Comparison of ENCODE assay signal across 8 cellular contexts in the genomic region with DNA sequence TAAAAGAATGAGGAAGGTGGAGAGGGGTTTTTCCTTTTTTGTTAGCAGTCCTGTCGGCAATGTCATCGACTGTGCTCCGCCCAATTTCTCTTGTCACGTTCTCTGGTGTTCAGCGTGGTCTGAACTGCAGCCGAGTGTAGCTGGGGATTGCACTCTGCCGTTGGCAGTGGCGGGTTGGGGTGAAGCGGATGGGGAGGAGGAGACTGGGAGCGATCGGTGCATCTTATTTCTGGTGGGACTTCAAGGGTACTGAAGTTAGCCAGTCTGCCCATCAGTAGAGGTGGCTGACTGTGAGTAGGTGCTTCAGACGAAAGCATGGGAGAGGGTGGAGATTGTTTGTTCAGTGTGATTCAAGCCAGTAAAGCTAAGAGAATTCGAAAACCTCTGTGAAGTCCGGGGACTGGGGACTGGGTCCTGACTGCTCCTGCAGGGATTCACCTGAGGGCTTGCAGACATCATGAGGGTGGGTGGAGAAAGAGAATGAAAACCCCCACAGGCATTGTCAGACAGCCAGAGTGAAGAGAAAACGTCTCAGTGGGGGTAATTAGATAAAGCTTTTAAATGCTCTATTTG. TPM values are rescaled to one million over a fixed set of nuclear protein-coding genes. Genes with fewer than 3 reads are reported as not detected.
DNase-seq lines count a peak whose midpoint lies in the region; ATAC-seq and TF ChIP-seq lines count a peak whose summit lies in the region.

No MANE protein-coding gene starts in this region.

- H3K27me3 ChIP-seq in DOHH2 (ENCODE audit: control insufficient read depth, low read length) (no peaks in the 10 kb centered on the region), esophagus (ENCODE audit: control insufficient read depth in 1 of 2, insufficient read depth in 2 of 2, low read length in 2 of 2) (no peaks in the 10 kb centered on the region), sigmoid colon (no peaks in the 10 kb centered on the region)

- H3K4me3 Mint-ChIP-seq in WTC11: peak overlapping the region; percentile 36

- H3K4me3 ChIP-seq in DOHH2 (ENCODE audit: low read length): peak overlapping the region; percentile 29
- H3K4me3 ChIP-seq in esophagus (ENCODE audit: low read depth in 1 of 2, low read length in 2 of 2): peak overlapping the region; percentile 4 to 41
- no peak overlapping the region for H3K4me3 ChIP-seq in sigmoid colon

- H3K36me3 Mint-ChIP-seq in WTC11: no peaks in the 10 kb centered on the region

- peak; percentile 37 for ATAC-seq in HG03558 (IDR thresholded peaks at IDR 0.05; ENCODE audit: extremely low read depth, unreplicated experiment)
- ATAC-seq in WTC11: peak; percentile 40
- ATAC-seq in HG02571 (IDR thresholded peaks at IDR 0.05; ENCODE audit: unreplicated experiment): no peak

- H3K9me3 ChIP-seq in DOHH2 (ENCODE audit: control insufficient read depth, insufficient read depth, low read length): no peaks in the 10 kb centered on the region
- no peaks in the 10 kb centered on the region for H3K9me3 ChIP-seq in esophagus (ENCODE audit: control insufficient read depth in 2 of 2, insufficient read depth in 1 of 2, low read depth in 1 of 2, low read length in 1 of 2)
- no peaks in the 10 kb centered on the region for H3K9me3 ChIP-seq in sigmoid colon

- peaks cover 66% of the 10 kb centered on the region for H3K4me1 Mint-ChIP-seq in WTC11

- H3K4me1 ChIP-seq in DOHH2 (ENCODE audit: control insufficient read depth, low read length): peaks cover 55% of the 10 kb centered on the region
- peaks cover 0 to 10% of the 10 kb centered on the region in 2 donors for H3K4me1 ChIP-seq in esophagus (ENCODE audit: control insufficient read depth in 2 of 2, insufficient read depth in 2 of 2, low read length in 1 of 2)
- peaks cover 0 to 77% (median 64%) of the 10 kb centered on the region in 4 donors for H3K4me1 ChIP-seq in sigmoid colon

- TF ChIP-seq CTCF in DOHH2 (IDR thresholded peaks at IDR 0.05; ENCODE audit: low read depth, low read length, poor library complexity, severe bottlenecking) (no peak), WTC11 (IDR thresholded peaks at IDR 0.05) (no peak), sigmoid colon (IDR thresholded peaks at IDR 0.05) (no peak)

- no peak overlapping the region for H3K27ac Mint-ChIP-seq in WTC11

- peak overlapping the region; percentile 49 for H3K4me2 ChIP-seq in DOHH2 (ENCODE audit: low read length)

- peaks cover 15% of the 10 kb centered on the region for H3F3A ChIP-seq in DOHH2 (ENCODE audit: control insufficient read depth, insufficient read depth)

- intact Hi-C loops in sigmoid colon (cut with DNase I): no loop called here

- POLR2A ChIA-PET in WTC11 (lab: Charles Lee): interaction anchor here (0.6 to 1.1 kb wide), 2 partner anchors 38 to 518 kb away, joined by 3 to 5 read pairs; no protein-coding TSS in a partner anchor

- CTCF ChIA-PET in WTC11 (lab: Charles Lee): no interaction called here

- peaks cover 35% of the 10 kb centered on the region for H4K20me1 ChIP-seq in DOHH2 (ENCODE audit: control insufficient read depth, insufficient read depth, low read depth, low read length)

- no peaks in the 10 kb centered on the region for H3K9me2 ChIP-seq in DOHH2 (replicated peaks; ENCODE audit: control insufficient read depth, low read length)

- WGBS in esophagus, 2 donors: 24 to 26% methylated on average over 15 of the region's 15 CpGs
- 12 to 30% methylated on average over 15 of the region's 15 CpGs for WGBS in sigmoid colon, 2 donors

- H3K36me3 ChIP-seq in DOHH2 (ENCODE audit: control insufficient read depth, low read length): peaks cover 5% of the 10 kb centered on the region
- H3K36me3 ChIP-seq in esophagus (ENCODE audit: control insufficient read depth in 2 of 2, insufficient read depth in 2 of 2, low read length in 1 of 2): no peaks in the 10 kb centered on the region
- no peaks in the 10 kb centered on the region for H3K36me3 ChIP-seq in sigmoid colon

- no peaks in the 10 kb centered on the region for H3K9me3 Mint-ChIP-seq in WTC11

- no peak for TF ChIP-seq POLR2A in sigmoid colon (IDR thresholded peaks at IDR 0.05)

- DNase-seq in WTC11 (ENCODE audit: low spot score) (peak; percentile 15), sigmoid colon (no peak), HuH-7.5 (ENCODE audit: low spot score) (no peak), NCI-H446 treated with DMSO at 0.1 percent for 48 hours (lab: John Stamatoyannopoulos, UW) (no peak)

- H3K27me3 Mint-ChIP-seq in WTC11 (ENCODE audit: low read depth): peaks cover 20% of the 10 kb centered on the region

- H3K79me2 ChIP-seq in DOHH2 (ENCODE audit: control insufficient read depth, low read length): peaks cover 98% of the 10 kb centered on the region

- H3K27ac ChIP-seq in DOHH2 (ENCODE audit: low read depth, low read length) (no peak overlapping the region), esophagus (ENCODE audit: low read depth in 2 of 2, low read length in 1 of 2) (peak overlapping the region; percentile 44 to 85), sigmoid colon (peak overlapping the region; percentile 36 to 80 (median 72))

- no peak for TF ChIP-seq EP300 in sigmoid colon (IDR thresholded peaks at IDR 0.05)

TF ChIP-seq in WTC11, 78 proteins besides CTCF, POLR2A, EP300 and RAD21:
- TF ChIP-seq, protein P1, sequence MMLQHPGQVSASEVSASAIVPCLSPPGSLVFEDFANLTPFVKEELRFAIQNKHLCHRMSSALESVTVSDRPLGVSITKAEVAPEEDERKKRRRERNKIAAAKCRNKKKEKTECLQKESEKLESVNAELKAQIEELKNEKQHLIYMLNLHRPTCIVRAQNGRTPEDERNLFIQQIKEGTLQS (CRISPR knock-in tag; conservative IDR thresholded peaks at IDR 0.05): no peak
- TF ChIP-seq, protein P2, sequence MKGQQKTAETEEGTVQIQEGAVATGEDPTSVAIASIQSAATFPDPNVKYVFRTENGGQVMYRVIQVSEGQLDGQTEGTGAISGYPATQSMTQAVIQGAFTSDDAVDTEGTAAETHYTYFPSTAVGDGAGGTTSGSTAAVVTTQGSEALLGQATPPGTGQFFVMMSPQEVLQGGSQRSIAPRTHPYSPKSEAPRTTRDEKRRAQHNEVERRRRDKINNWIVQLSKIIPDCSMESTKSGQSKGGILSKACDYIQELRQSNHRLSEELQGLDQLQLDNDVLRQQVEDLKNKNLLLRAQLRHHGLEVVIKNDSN (CRISPR knock-in tag; IDR thresholded peaks at IDR 0.05): 0 out of 2 replicates have a peak, but pooled peaks have one; percentile 18
TF ChIP-seq in WTC11: peak in this region for 1.

RNA-seq across cellular contexts. Expression of a gene that starts 5.1 kb away (rescaled TPM):
- total RNA-seq in WTC11 (2021) (38.5 to 39.4 TPM (median 39.4 TPM) in 3 replicates), sigmoid colon (10 to 100 TPM; 18.9 to 31.9 (median 23.2) TPM)
- polyA plus RNA-seq in esophagus (10 to 100 TPM; 13.0 to 19.7 TPM), sigmoid colon (10 to 100 TPM in 1 of 3 donors, 1 to 10 TPM in 2; 6.0 to 21.5 (median 9.9) TPM)

Comparison
In these comparisons a context has a peak if more than half of its experiments do, and no peak if none do; other contexts are left out.
1. H3K4me3 ChIP-seq: peak in DOHH2 (single experiment) and esophagus (2 of 2); none in sigmoid colon (0 of 4).